Comparison of ENCODE assay signal across 12 cellular contexts in the genomic region with DNA sequence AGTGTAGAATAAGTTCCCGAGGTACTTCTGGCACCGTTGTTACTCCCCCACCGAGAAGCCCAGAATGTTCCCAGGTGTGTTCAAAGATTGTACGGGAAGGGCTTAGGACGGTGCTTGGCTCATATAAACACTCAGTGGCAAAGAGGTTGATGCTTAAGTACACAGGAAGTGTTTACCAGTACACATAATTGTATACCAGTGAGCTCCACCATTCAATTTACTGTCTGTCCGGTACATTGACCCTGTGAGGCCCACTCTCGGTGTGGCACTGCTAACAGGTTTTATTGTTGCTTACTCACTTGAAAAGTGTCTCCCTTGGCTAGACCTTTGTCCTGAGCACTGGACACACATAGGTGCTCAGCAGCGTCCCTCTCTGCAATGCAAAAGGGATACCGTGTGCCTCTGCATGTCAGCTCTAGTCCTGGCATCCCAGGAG.
DNase-seq lines count a peak whose midpoint lies in the region; ATAC-seq, FAIRE-seq and TF ChIP-seq lines count a peak whose summit lies in the region.
"Had no signal": no experiment of that assay in that cellular context is flagged by ENCODE, and none has a peak within 500 bp of the region (broad histone marks: within the 10 kb centered on the region; RNA-seq: fewer than 3 reads in every experiment).

No MANE protein-coding gene starts in this region.

- no peaks in the 10 kb centered on the region for H3K27me3 ChIP-seq in lung (ENCODE audit: control insufficient read depth, insufficient read depth)
- H3K27me3 ChIP-seq: ovary had no signal

- peaks cover 0 to 13% (median 3%) of the 10 kb centered on the region in 5 experiments for H3K9me3 Mint-ChIP-seq in brain

- 0 out of 2 replicates have a peak overlapping the region, but pooled peaks have one; percentile 0 for H3K4me3 ChIP-seq in LNCaP clone FGC (ENCODE audit: low read depth, low read length)
- no peak overlapping the region for H3K4me3 ChIP-seq in lung
- H3K4me3 ChIP-seq: ovary had no signal

- H3K27ac ChIP-seq in C4-2B (peak overlapping the region; percentile 99), lung (ENCODE audit: low read depth in 1 of 2, low read length in 1 of 2) (peak overlapping the region in 1 of 2 donors; percentile 55)
- H3K27ac ChIP-seq: ovary had no signal

- ATAC-seq in lung (ENCODE audit: insufficient read depth, low FRiP score) (peak; percentile 45), HG02759 (IDR thresholded peaks at IDR 0.05; ENCODE audit: unreplicated experiment) (no peak)

- no peaks in the 10 kb centered on the region for H3K27me3 Mint-ChIP-seq in brain

- no peaks in the 10 kb centered on the region for H3K36me3 ChIP-seq in lung (ENCODE audit: control insufficient read depth in 2 of 2, insufficient read depth in 2 of 2, low read length in 2 of 2)
- H3K36me3 ChIP-seq: ovary had no signal

- peak overlapping the region; percentile 35 to 84 (median 52) for H3K27ac Mint-ChIP-seq in brain

- DNase-seq in LNCaP clone FGC (ENCODE audit: low read depth) (peak; percentile 98), lung (ENCODE audit: low spot score) (no peak), SW480 (ENCODE audit: low spot score) (no peak), OCI-M2 (lab: John Stamatoyannopoulos, UW; ENCODE audit: unreplicated experiment) (no peak), urothelium cell line (ENCODE audit: low spot score) (no peak)
- DNase-seq: DMS 273 treated with DMSO at 0.1 percent for 48 hours, NCI-H1436 treated with DMSO at 0.1 percent for 48 hours, ovary had no signal

- TF ChIP-seq CTCF in C4-2B (conservative IDR thresholded peaks at IDR 0.05) (no peak), LNCaP clone FGC (IDR thresholded peaks at IDR 0.05; ENCODE audit: control insufficient read depth, extremely low read depth, insufficient read depth) (no peak), brain (conservative IDR thresholded peaks at IDR 0.05) (no peak), lung (IDR thresholded peaks at IDR 0.05; ENCODE audit: control extremely low read depth, extremely low read depth) (no peak)

- WGBS in lung, 2 donors, result 58 to 72% methylated on average over 9 of the region's 9 CpGs

- peaks cover 40% of the 10 kb centered on the region for H3K4me1 Mint-ChIP-seq in brain

- FAIRE-seq in urothelium cell line (lab: Jason Lieb, UNC), result no peak
- FAIRE-seq: colon had no signal

- H3K9me3 ChIP-seq in lung (ENCODE audit: control insufficient read depth in 2 of 2, insufficient read depth in 1 of 2, low read length in 1 of 2), result no peaks in the 10 kb centered on the region
- H3K9me3 ChIP-seq: ovary had no signal

- H3K4me1 ChIP-seq in lung (ENCODE audit: control insufficient read depth in 2 of 2, insufficient read depth in 2 of 2, low read length in 2 of 2), result peaks cover 0 to 7% of the 10 kb centered on the region in 2 donors

- no peak overlapping the region for H3K4me3 Mint-ChIP-seq in brain

- H3K36me3 Mint-ChIP-seq in brain, result peaks cover 34% of the 10 kb centered on the region
